Comparison of ENCODE assay signal across 17 cellular contexts in genomic region chrX:94524867-94525266, GRCh38.
A peak's percentile ranks its signal among the peaks of the same experiment; 100 is the strongest.
DNase-seq lines count a peak whose midpoint lies in the region; ATAC-seq and TF ChIP-seq lines count a peak whose summit lies in the region.
"Had no signal": no experiment of that assay in that cellular context is flagged by ENCODE, and none has a peak within 500 bp of the region (broad histone marks: within the 10 kb centered on the region; RNA-seq: fewer than 3 reads in every experiment).

No MANE protein-coding gene starts in this region.

- H3K36me3 ChIP-seq in mucosa of descending colon (ENCODE audit: low read depth) = no peaks in the 10 kb centered on the region

- no peaks in the 10 kb centered on the region for H3K4me1 Mint-ChIP-seq in T-helper 2 cell treated with Interferon-gamma antibody and Interleukin-4, amounts not matched to agents 5 μg/mL and 100 μg/mL, for 36 hours (ENCODE audit: low read depth)

- ATAC-seq in mucosa of descending colon = no peak
- ATAC-seq: left cardiac atrium had no signal

- H3K4me3 ChIP-seq in mucosa of descending colon = no peak overlapping the region
- H3K4me3 ChIP-seq: coronary artery had no signal

- intact Hi-C loops in mucosa of descending colon (cut with DNase I, micrococcal nuclease) = no loop called here

- H3K27ac Mint-ChIP-seq in T-helper 2 cell treated with Interferon-gamma antibody and Interleukin-4, amounts not matched to agents 5 μg/mL and 100 μg/mL, for 36 hours = no peak overlapping the region
- H3K27ac Mint-ChIP-seq: activated CD4-positive, alpha-beta memory T cell treated with anti-CD3 and anti-CD28 coated beads for 36 hours; progenitor cell of endocrine pancreas had no signal

- H3K9me3 Mint-ChIP-seq in T-helper 2 cell treated with Interferon-gamma antibody and Interleukin-4, amounts not matched to agents 5 μg/mL and 100 μg/mL, for 36 hours = peaks cover 11% of the 10 kb centered on the region

- no peaks in the 10 kb centered on the region for H3K27me3 Mint-ChIP-seq in T-helper 2 cell treated with Interferon-gamma antibody and Interleukin-4, amounts not matched to agents 5 μg/mL and 100 μg/mL, for 36 hours (ENCODE audit: low read depth)
- H3K27me3 Mint-ChIP-seq: activated CD4-positive, alpha-beta memory T cell treated with anti-CD3 and anti-CD28 coated beads for 36 hours; progenitor cell of endocrine pancreas had no signal

- H3K36me3 Mint-ChIP-seq in T-helper 2 cell treated with Interferon-gamma antibody and Interleukin-4, amounts not matched to agents 5 μg/mL and 100 μg/mL, for 36 hours (ENCODE audit: low read depth) = no peaks in the 10 kb centered on the region
- H3K36me3 Mint-ChIP-seq: activated CD4-positive, alpha-beta memory T cell treated with anti-CD3 and anti-CD28 coated beads for 36 hours had no signal

- H3K4me3 Mint-ChIP-seq in T-helper 2 cell treated with Interferon-gamma antibody and Interleukin-4, amounts not matched to agents 5 μg/mL and 100 μg/mL, for 36 hours = no peak overlapping the region
- H3K4me3 Mint-ChIP-seq: activated CD4-positive, alpha-beta memory T cell treated with anti-CD3 and anti-CD28 coated beads for 36 hours had no signal

- no peaks in the 10 kb centered on the region for H3K4me1 ChIP-seq in mucosa of descending colon (ENCODE audit: low read depth)

- DNase-seq in ELF-1 (ENCODE audit: low read depth, low spot score) (peak; percentile 26), GM20000 (ENCODE audit: low spot score) (peak; percentile 0), NCI-H69 (lab: John Stamatoyannopoulos, UW) (peak; percentile 2), iPS DF 4.7 (ENCODE audit: extremely low read depth, low spot score) (peak; percentile 5), middle frontal gyrus (ENCODE audit: extremely low spot score, low spot score) (no peak), mucosa of descending colon (no peak)
- no peak for DNase-seq in T-helper 2 cell treated with Interferon-gamma antibody and Interleukin-4, amounts not matched to agents 5 μg/mL and 100 μg/mL, for 36 hours (ENCODE audit: low spot score)
- no peak for DNase-seq in stimulated activated naive CD4-positive, alpha-beta T cell treated with Interleukin-2 at 50 U/mL for 16 hours (lab: John Stamatoyannopoulos, UW)
- DNase-seq: activated CD4-positive, alpha-beta memory T cell treated with anti-CD3 and anti-CD28 coated beads for 36 hours; amygdala; HCEC 1CT; left cardiac atrium; NCI-H187 treated with DMSO at 0.1 percent for 48 hours; Right ventricle myocardium superior; stimulated activated CD4-positive, alpha-beta T cell treated with anti-CD3 and anti-CD28 coated beads, Interleukin-12 subunit alpha, Interleukin-12 subunit beta, amount 100 ng/mL, for 4 hours had no signal

- peaks cover 3% of the 10 kb centered on the region for H3K9me3 ChIP-seq in mucosa of descending colon

- TF ChIP-seq CTCF in GM20000 (IDR thresholded peaks at IDR 0.05; ENCODE audit: extremely low read depth, missing control alignments) = no peak
- TF ChIP-seq CTCF in mucosa of descending colon (IDR thresholded peaks at IDR 0.05) = no peak

Comparison
In these comparisons a context has a peak if more than half of its experiments do, and no peak if none do; other contexts are left out.
1. DNase-seq: peak in ELF-1 (single experiment), GM20000 (single experiment), NCI-H69 (single experiment) and iPS DF 4.7 (single experiment); none in T-helper 2 cell treated with Interferon-gamma antibody and Interleukin-4, amounts not matched to agents 5 μg/mL and 100 μg/mL, for 36 hours (single experiment), middle frontal gyrus (single experiment), mucosa of descending colon (0 of 3) and stimulated activated naive CD4-positive, alpha-beta T cell treated with Interleukin-2 at 50 U/mL for 16 hours (single experiment).